ENCODE assay signal across 20 cellular contexts in genomic region chr1:67169496-67169895, GRCh38. TPM values are rescaled to one million over a fixed set of nuclear protein-coding genes. Genes with fewer than 3 reads are reported as not detected.
DNase-seq lines count a peak whose midpoint lies in the region; ATAC-seq and TF ChIP-seq lines count a peak whose summit lies in the region.
"Had no signal": no experiment of that assay in that cellular context is flagged by ENCODE, and none has a peak within 500 bp of the region (broad histone marks: within the 10 kb centered on the region; RNA-seq: fewer than 3 reads in every experiment).

No MANE protein-coding gene starts in this region.

- H3K36me3 Mint-ChIP-seq in CD4-positive, alpha-beta T cell (ENCODE audit: low read depth), result no peaks in the 10 kb centered on the region

- 0 out of 2 replicates have a peak overlapping the region, but pooled peaks have one; percentile 17 for H3K4me2 ChIP-seq in OCI-LY3 (ENCODE audit: low read length)

- H4K20me1 ChIP-seq in OCI-LY3 (ENCODE audit: insufficient read depth, low read length), result no peaks in the 10 kb centered on the region

- no peak overlapping the region for H3K9ac ChIP-seq in OCI-LY3 (ENCODE audit: low read length)

- no peaks in the 10 kb centered on the region for H3K9me3 Mint-ChIP-seq in CD4-positive, alpha-beta T cell

- no peak for TF ChIP-seq CTCF in CD4-positive, alpha-beta T cell (IDR thresholded peaks at IDR 0.05)
- no peak for TF ChIP-seq CTCF in OCI-LY3 (IDR thresholded peaks at IDR 0.05; ENCODE audit: low read depth, low read length)

- H3K4me1 Mint-ChIP-seq in CD4-positive, alpha-beta T cell (ENCODE audit: low read depth), result peaks cover 57% of the 10 kb centered on the region

- H3K27me3 ChIP-seq in CD4-positive, alpha-beta T cell (ENCODE audit: control insufficient read depth, insufficient read depth, low read length), result peaks cover 3% of the 10 kb centered on the region
- H3K27me3 ChIP-seq in OCI-LY3 (ENCODE audit: low read depth, low read length), result no peaks in the 10 kb centered on the region
- H3K27me3 ChIP-seq: ovary had no signal

- no peaks in the 10 kb centered on the region for H3K9me3 ChIP-seq in CD4-positive, alpha-beta T cell (ENCODE audit: control insufficient read depth, low read length)
- H3K9me3 ChIP-seq in OCI-LY3 (ENCODE audit: insufficient read depth, low read length), result no peaks in the 10 kb centered on the region
- H3K9me3 ChIP-seq: ovary, thoracic aorta had no signal

- H3K36me3 ChIP-seq in OCI-LY3 (replicated peaks; ENCODE audit: low read depth, low read length), result no peaks in the 10 kb centered on the region
- H3K36me3 ChIP-seq: ovary, thoracic aorta had no signal

- H3K27ac Mint-ChIP-seq in CD4-positive, alpha-beta T cell, result no peak overlapping the region

- POLR2A ChIA-PET in CD4-positive, alpha-beta T cell (lab: Charles Lee), result no interaction called here

- H3K27ac ChIP-seq in CD4-positive, alpha-beta T cell (ENCODE audit: low read depth, low read length), result no peak overlapping the region
- H3K27ac ChIP-seq in OCI-LY3 (ENCODE audit: low read length), result no peak overlapping the region
- H3K27ac ChIP-seq: ovary, thoracic aorta had no signal

- ATAC-seq in CD4-positive, alpha-beta T cell (ENCODE audit: poor library complexity), result no peak
- ATAC-seq in GM18909 (IDR thresholded peaks at IDR 0.05; ENCODE audit: poor library complexity, unreplicated experiment), result peak; percentile 57
- ATAC-seq in HG02798 (IDR thresholded peaks at IDR 0.05; ENCODE audit: poor library complexity, unreplicated experiment), result peak; percentile 37
- no peak for ATAC-seq in GM21367 (IDR thresholded peaks at IDR 0.05; ENCODE audit: unreplicated experiment)

- H3K27me3 Mint-ChIP-seq in CD4-positive, alpha-beta T cell, result no peaks in the 10 kb centered on the region

- peaks cover 36% of the 10 kb centered on the region for H3K4me1 ChIP-seq in OCI-LY3 (ENCODE audit: low read length)

- DNase-seq in CD4-positive, alpha-beta T cell, result no peak
- no peak for DNase-seq in DMS 273 treated with DMSO at 0.1 percent for 48 hours (lab: John Stamatoyannopoulos, UW)
- DNase-seq in SIG-M5 (lab: John Stamatoyannopoulos, UW), result no peak
- no peak for DNase-seq in HPDE6-E6E7 (ENCODE audit: extremely low spot score)
- DNase-seq: activated CD4-positive, alpha-beta T cell treated with anti-CD3 and anti-CD28 coated beads, Interleukin-2, amount 50 U/mL, for 4 hours; activated effector memory CD4-positive, alpha-beta T cell treated with Interleukin-2 at 50 U/mL for 16 hours; cerebellar nuclear complex; COR-L47; KBM-7; left ventricle myocardium superior; NCI-H1092; ovary; stimulated activated CD4-positive, alpha-beta T cell treated with anti-CD3 and anti-CD28 coated beads, Interleukin-4, amount 100 ng/mL, for 4 hours had no signal

- no peak overlapping the region for H2AFZ ChIP-seq in OCI-LY3 (ENCODE audit: low read depth, low read length)

- intact Hi-C loops in CD4-positive, alpha-beta T cell (cut with DNase I, micrococcal nuclease), result loop anchor here in 1 of 2 experiments (5.0 kb wide), 1 partner anchor 43 kb away; no protein-coding TSS in a partner anchor

- H3K79me2 ChIP-seq in OCI-LY3 (ENCODE audit: low read length), result no peaks in the 10 kb centered on the region

- H3K4me3 ChIP-seq in OCI-LY3 (ENCODE audit: low read length), result no peak overlapping the region
- H3K4me3 ChIP-seq: ovary, thoracic aorta had no signal

- CTCF ChIA-PET in CD4-positive, alpha-beta T cell (lab: Charles Lee), result no interaction called here

- peak overlapping the region; percentile 34 for H3K4me3 Mint-ChIP-seq in CD4-positive, alpha-beta T cell

RNA-seq across cellular contexts. Expression of gene IL23R, which starts 3.2 kb away (rescaled TPM):
- under 1 TPM; 0.08 to 0.14 TPM for total RNA-seq in CD4-positive, alpha-beta T cell
- total RNA-seq: left ventricle myocardium superior, myocyte, ovary, skeletal muscle tissue, thoracic aorta had no signal

RNA-seq across cellular contexts. Expression of gene C1orf141, which starts 34.7 kb away (rescaled TPM):
- total RNA-seq in CD4-positive, alpha-beta T cell, result not detected
- total RNA-seq: left ventricle myocardium superior, myocyte, skeletal muscle tissue, thoracic aorta had no signal

Comparison
In these comparisons a context has a peak if more than half of its experiments do, and no peak if none do; other contexts are left out.
1. ATAC-seq: peak in GM18909 (single experiment) and HG02798 (single experiment); none in CD4-positive, alpha-beta T cell (single experiment) and GM21367 (single experiment).